Comparison of ENCODE assay signal across 23 cellular contexts in genomic region chr7:157699357-157700013, GRCh38.
DNase-seq lines count a peak whose midpoint lies in the region; ATAC-seq lines count a peak whose summit lies in the region.
"Had no signal": no experiment of that assay in that cellular context is flagged by ENCODE, and none has a peak within 500 bp of the region (broad histone marks: within the 10 kb centered on the region; RNA-seq: fewer than 3 reads in every experiment).

No MANE protein-coding gene starts in this region.

- peaks cover 0 to 5% of the 10 kb centered on the region in 2 donors for H3K9me3 ChIP-seq in neuronal stem cell (replicated peaks in 1 of 2; ENCODE audit: control insufficient read depth in 2 of 2, insufficient read depth in 1 of 2, low read depth in 1 of 2, low read length in 2 of 2)
- H3K9me3 ChIP-seq: mucosa of descending colon, right lobe of liver, tibial nerve had no signal

- no peak overlapping the region for H2AFZ ChIP-seq in neuronal stem cell (ENCODE audit: low read length)

- DNase-seq in COLO668 (lab: John Stamatoyannopoulos, UW; ENCODE audit: unreplicated experiment) (peak; percentile 25), COR-L47 (lab: John Stamatoyannopoulos, UW) (peak; percentile 33), NCI-H69 (lab: John Stamatoyannopoulos, UW) (peak; percentile 25), neuronal stem cell (ENCODE audit: low spot score) (no peak), OCI-M1 (lab: John Stamatoyannopoulos, UW) (no peak)
- no peak for DNase-seq in effector CD8-positive, alpha-beta T cell (lab: John Stamatoyannopoulos, UW)
- DNase-seq: activated B cell treated with CpG ODN at 0.5 μM for 24 hours; activated CD8-positive, alpha-beta T cell treated with anti-CD3 and anti-CD28 coated beads for 36 hours; activated naive CD4-positive, alpha-beta T cell treated with anti-CD3 and anti-CD28 coated beads for 36 hours; anterior cingulate cortex; cortex of kidney; mucosa of descending colon; NCI-H1092 treated with DMSO at 0.1 percent for 48 hours; NCI-H2081 treated with DMSO at 0.1 percent for 48 hours; NCI-H774; right lobe of liver; Right ventricle myocardium superior; stimulated activated CD4-positive, alpha-beta T cell treated with anti-CD3 and anti-CD28 coated beads, Interleukin-15, amount 100 ng/mL, for 24 hours; stimulated activated naive CD8-positive, alpha-beta T cell treated with anti-CD3 and anti-CD28 coated beads, Interleukin-15, amount 100 ng/mL, for 72 hours had no signal

- no peak overlapping the region for H2BK120ac ChIP-seq in neuronal stem cell (ENCODE audit: low read depth, low read length)

- no CpG with 5 or more reads among the region's 14 CpGs for WGBS in neuronal stem cell (ENCODE audit: extremely low coverage in 2 of 2, insufficient read length in 2 of 2, insufficient replicate concordance in 1 of 2), 2 donors

- no peaks in the 10 kb centered on the region for H3K27me3 ChIP-seq in neuronal stem cell (ENCODE audit: control insufficient read depth in 3 of 3, insufficient read depth in 3 of 3, low read depth in 1 of 3, low read length in 3 of 3)
- H3K27me3 ChIP-seq: right lobe of liver, tibial nerve had no signal

- no peak for ATAC-seq in HG02798 (IDR thresholded peaks at IDR 0.05; ENCODE audit: poor library complexity, unreplicated experiment)
- no peak for ATAC-seq in HG02623 (IDR thresholded peaks at IDR 0.05; ENCODE audit: unreplicated experiment)
- ATAC-seq: activated CD8-positive, alpha-beta T cell treated with anti-CD3 and anti-CD28 coated beads for 36 hours; HCT116; mucosa of descending colon; right lobe of liver; stimulated activated naive CD8-positive, alpha-beta T cell treated with anti-CD3 and anti-CD28 coated beads, Interleukin-15, amount 100 ng/mL, for 72 hours had no signal

- H3K4me1 ChIP-seq in neuronal stem cell (ENCODE audit: control insufficient read depth in 2 of 2, insufficient read depth in 1 of 2, low read depth in 1 of 2, low read length in 2 of 2) = peaks cover 14 to 19% of the 10 kb centered on the region in 2 donors
- H3K4me1 ChIP-seq: right lobe of liver, tibial nerve had no signal

- H4K8ac ChIP-seq in neuronal stem cell (ENCODE audit: low read depth, low read length) = no peak overlapping the region

- H3K4me3 ChIP-seq in neuronal stem cell (ENCODE audit: low read length in 2 of 2) = no peak overlapping the region
- H3K4me3 ChIP-seq: mucosa of descending colon, right lobe of liver, tibial nerve had no signal

- H3K4ac ChIP-seq in neuronal stem cell (ENCODE audit: low read length) = no peak overlapping the region

- no peak overlapping the region for H4K91ac ChIP-seq in neuronal stem cell (ENCODE audit: low read depth, low read length, poor library complexity)

- no peak overlapping the region for H2BK15ac ChIP-seq in neuronal stem cell (ENCODE audit: low read length)

- H2BK5ac ChIP-seq in neuronal stem cell (ENCODE audit: low read length) = no peak overlapping the region

- no peak overlapping the region for H2AK5ac ChIP-seq in neuronal stem cell (ENCODE audit: low read depth, low read length)

- no peak overlapping the region for H3K27ac ChIP-seq in neuronal stem cell (replicated peaks; ENCODE audit: low read length)
- H3K27ac ChIP-seq: right lobe of liver, tibial nerve had no signal

- H3K9ac ChIP-seq in neuronal stem cell (ENCODE audit: low read depth, low read length, poor library complexity) = no peak overlapping the region

- H3K4me2 ChIP-seq in neuronal stem cell (ENCODE audit: insufficient read depth, low read length, poor library complexity, severe bottlenecking) = no peak overlapping the region

- H3K23ac ChIP-seq in neuronal stem cell (ENCODE audit: low read depth, low read length, poor library complexity) = no peak overlapping the region

- no peak overlapping the region for H2BK12ac ChIP-seq in neuronal stem cell (ENCODE audit: low read length)

- H3K79me1 ChIP-seq in neuronal stem cell (ENCODE audit: low read depth, low read length) = no peaks in the 10 kb centered on the region

- H3K14ac ChIP-seq in neuronal stem cell (ENCODE audit: low read length) = no peak overlapping the region

- H3K36me3 ChIP-seq in neuronal stem cell (replicated peaks in 1 of 2; ENCODE audit: control insufficient read depth in 2 of 2, insufficient read depth in 2 of 2, low read length in 2 of 2) = no peaks in the 10 kb centered on the region
- H3K36me3 ChIP-seq: right lobe of liver, tibial nerve had no signal

- peak overlapping the region; percentile 4 for H3K18ac ChIP-seq in neuronal stem cell (ENCODE audit: low read length)

Comparison
In these comparisons a context has a peak if more than half of its experiments do, and no peak if none do; other contexts are left out.
1. DNase-seq: peak in COLO668 (single experiment), COR-L47 (single experiment) and NCI-H69 (single experiment); none in neuronal stem cell (single experiment), OCI-M1 (single experiment) and effector CD8-positive, alpha-beta T cell (single experiment).